In the genomic region with DNA sequence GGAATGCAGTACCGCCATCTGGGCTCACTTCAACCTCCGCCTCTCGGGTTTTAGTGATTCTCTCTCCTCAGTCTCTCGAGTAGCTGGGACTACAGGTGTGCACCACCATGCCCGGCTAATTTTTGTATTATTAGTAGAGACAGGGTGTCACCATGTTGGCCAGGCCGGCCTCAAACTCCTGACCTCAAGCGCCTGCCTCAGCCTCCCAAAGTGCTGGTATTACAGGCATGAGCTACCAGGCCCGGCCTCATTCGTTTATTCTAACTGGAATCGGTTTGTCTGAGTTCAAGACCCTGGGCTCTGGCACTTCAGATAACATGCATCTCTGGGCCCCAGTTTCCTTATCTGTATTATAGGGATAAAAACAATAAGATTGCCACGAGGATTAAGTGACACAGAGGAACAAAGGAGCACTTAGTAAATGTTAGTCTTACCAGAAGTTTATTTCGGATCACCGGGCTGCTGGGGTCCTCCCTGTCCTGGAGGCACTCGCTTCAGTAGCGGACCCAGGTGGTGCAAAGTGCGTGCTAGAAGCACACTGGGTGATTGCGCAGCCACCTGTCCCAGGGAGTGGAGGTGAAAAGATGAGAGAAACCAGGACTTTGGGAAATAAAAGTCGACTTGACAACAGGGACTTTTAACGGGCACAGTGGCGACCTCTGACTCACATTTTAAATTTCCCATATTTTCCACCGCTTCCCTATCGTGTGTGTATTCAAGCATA, we compare ENCODE assay signal across 8 cellular contexts. TPM values are rescaled to one million over a fixed set of nuclear protein-coding genes. Genes with fewer than 3 reads are reported as not detected.
DNase-seq lines count a peak whose midpoint lies in the region; ATAC-seq lines count a peak whose summit lies in the region.

No MANE protein-coding gene starts in this region.

- POLR2A ChIA-PET in activated naive CD8-positive, alpha-beta T cell treated with anti-CD3 and anti-CD28 coated beads, Interleukin-2, amount 10 ng/mL, durations not matched to agents 7 days and 5 days (lab: Charles Lee): interaction anchor here (0.6 to 0.9 kb wide), 2 partner anchors 9 to 11 kb away, joined by 3 to 5 read pairs; no protein-coding TSS in a partner anchor

- peaks cover 14% of the 10 kb centered on the region for H3K4me1 Mint-ChIP-seq in T-helper 1 cell treated with Interleukin-12 subunit alpha and Interleukin-12 subunit beta and Interleukin-4 antibody, amounts not matched to agents 30 μg/mL and 1 μg/mL, for 36 hours (ENCODE audit: low read depth)
- peaks cover 20% of the 10 kb centered on the region for H3K4me1 Mint-ChIP-seq in activated naive CD8-positive, alpha-beta T cell treated with anti-CD3 and anti-CD28 coated beads, Interleukin-2, amount 10 ng/mL, durations not matched to agents 7 days and 5 days

- no peaks in the 10 kb centered on the region for H3K9me3 Mint-ChIP-seq in T-helper 1 cell treated with Interleukin-12 subunit alpha and Interleukin-12 subunit beta and Interleukin-4 antibody, amounts not matched to agents 30 μg/mL and 1 μg/mL, for 36 hours
- no peaks in the 10 kb centered on the region for H3K9me3 Mint-ChIP-seq in activated naive CD8-positive, alpha-beta T cell treated with anti-CD3 and anti-CD28 coated beads, Interleukin-2, amount 10 ng/mL, durations not matched to agents 7 days and 5 days

- no peaks in the 10 kb centered on the region for H3K36me3 ChIP-seq in iPS-18a (ENCODE audit: control insufficient read depth, low read depth, low read length)

- no peak for ATAC-seq in activated naive CD8-positive, alpha-beta T cell treated with anti-CD3 and anti-CD28 coated beads, Interleukin-2, amount 10 ng/mL, durations not matched to agents 7 days and 5 days (ENCODE audit: low read depth)
- ATAC-seq in GM21526 (IDR thresholded peaks at IDR 0.05; ENCODE audit: low FRiP score, unreplicated experiment): no peak
- no peak for ATAC-seq in HG03354 (IDR thresholded peaks at IDR 0.05; ENCODE audit: poor library complexity, severe bottlenecking, unreplicated experiment)
- no peak for ATAC-seq in HG03175 (IDR thresholded peaks at IDR 0.05; ENCODE audit: unreplicated experiment)

- H3K4me3 Mint-ChIP-seq in T-helper 1 cell treated with Interleukin-12 subunit alpha and Interleukin-12 subunit beta and Interleukin-4 antibody, amounts not matched to agents 30 μg/mL and 1 μg/mL, for 36 hours: peak overlapping the region; percentile 87
- H3K4me3 Mint-ChIP-seq in activated naive CD8-positive, alpha-beta T cell treated with anti-CD3 and anti-CD28 coated beads, Interleukin-2, amount 10 ng/mL, durations not matched to agents 7 days and 5 days: peak overlapping the region; percentile 97

- H3K36me3 Mint-ChIP-seq in T-helper 1 cell treated with Interleukin-12 subunit alpha and Interleukin-12 subunit beta and Interleukin-4 antibody, amounts not matched to agents 30 μg/mL and 1 μg/mL, for 36 hours (ENCODE audit: low read depth): no peaks in the 10 kb centered on the region
- H3K36me3 Mint-ChIP-seq in activated naive CD8-positive, alpha-beta T cell treated with anti-CD3 and anti-CD28 coated beads, Interleukin-2, amount 10 ng/mL, durations not matched to agents 7 days and 5 days: peaks cover 1% of the 10 kb centered on the region

- no peak overlapping the region for H3K27ac ChIP-seq in iPS-18a (ENCODE audit: low read length)
- peak overlapping the region in 11 of 21 experiments; percentile 21 to 78 (median 62) for H3K27ac ChIP-seq in skin epidermis

- H3K9ac ChIP-seq in iPS-18a (ENCODE audit: low read length): no peak overlapping the region

- no peaks in the 10 kb centered on the region for H3K9me3 ChIP-seq in iPS-18a (ENCODE audit: control insufficient read depth, low read depth, low read length)

- no peak overlapping the region for H3K27ac Mint-ChIP-seq in T-helper 1 cell treated with Interleukin-12 subunit alpha and Interleukin-12 subunit beta and Interleukin-4 antibody, amounts not matched to agents 30 μg/mL and 1 μg/mL, for 36 hours
- peak overlapping the region; percentile 9 for H3K27ac Mint-ChIP-seq in activated naive CD8-positive, alpha-beta T cell treated with anti-CD3 and anti-CD28 coated beads, Interleukin-2, amount 10 ng/mL, durations not matched to agents 7 days and 5 days

- H3K27me3 Mint-ChIP-seq in T-helper 1 cell treated with Interleukin-12 subunit alpha and Interleukin-12 subunit beta and Interleukin-4 antibody, amounts not matched to agents 30 μg/mL and 1 μg/mL, for 36 hours (ENCODE audit: low read depth): peaks cover 11% of the 10 kb centered on the region
- peaks cover 6% of the 10 kb centered on the region for H3K27me3 Mint-ChIP-seq in activated naive CD8-positive, alpha-beta T cell treated with anti-CD3 and anti-CD28 coated beads, Interleukin-2, amount 10 ng/mL, durations not matched to agents 7 days and 5 days

- DNase-seq in T-helper 1 cell: no peak
- DNase-seq in activated naive CD8-positive, alpha-beta T cell treated with anti-CD3 and anti-CD28 coated beads, Interleukin-2, amount 10 ng/mL, durations not matched to agents 7 days and 5 days: no peak

- peaks cover 6% of the 10 kb centered on the region for H3K4me1 ChIP-seq in iPS-18a (ENCODE audit: control insufficient read depth, low read depth, low read length)

- H3K27me3 ChIP-seq in iPS-18a (ENCODE audit: control insufficient read depth, insufficient read depth, low read length): peaks cover 12% of the 10 kb centered on the region

- peak overlapping the region; percentile 63 for H3K4me3 ChIP-seq in iPS-18a (ENCODE audit: low read length)
- peak overlapping the region; percentile 52 to 79 (median 68) for H3K4me3 ChIP-seq in skin epidermis

RNA-seq across cellular contexts. Expression of a gene that starts 37.5 kb away (rescaled TPM):
- 10 to 100 TPM; 21.4 to 23.2 TPM for total RNA-seq in activated naive CD8-positive, alpha-beta T cell treated with anti-CD3 and anti-CD28 coated beads, Interleukin-2, amount 10 ng/mL, durations not matched to agents 7 days and 5 days

RNA-seq across cellular contexts. Expression of a gene that starts 56.5 kb away (rescaled TPM):
- 10 to 100 TPM; 47.4 to 54.7 TPM for total RNA-seq in activated naive CD8-positive, alpha-beta T cell treated with anti-CD3 and anti-CD28 coated beads, Interleukin-2, amount 10 ng/mL, durations not matched to agents 7 days and 5 days
